In the genomic region with DNA sequence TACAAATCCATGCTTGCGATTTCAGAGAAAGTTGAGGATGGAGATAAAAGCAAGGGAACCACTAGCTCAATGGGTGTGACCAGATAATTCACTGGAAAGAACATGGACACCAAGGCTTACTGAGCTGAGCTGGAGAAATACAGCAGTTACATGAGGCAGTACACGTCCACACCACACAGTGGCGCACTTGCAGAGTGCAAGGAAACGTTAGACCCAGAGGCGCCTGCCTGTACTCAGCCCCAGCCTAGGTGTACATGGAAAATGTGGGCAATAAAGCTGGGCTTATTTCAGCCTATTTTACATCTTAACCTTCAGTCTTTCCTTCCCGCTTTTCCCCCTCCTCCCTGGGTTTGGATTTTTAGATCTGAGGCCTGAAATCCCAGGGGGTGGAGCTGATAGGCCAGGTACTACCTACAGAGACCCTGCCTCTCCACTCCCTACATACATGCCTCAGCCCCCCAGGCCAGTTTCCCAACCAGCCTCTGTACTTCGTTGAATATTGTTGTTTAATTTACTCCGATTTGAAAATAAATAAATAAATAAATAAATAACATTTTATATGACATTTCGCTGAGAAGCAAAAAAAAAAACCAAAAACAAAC, we compare ENCODE assay signal across 8 cellular contexts.
DNase-seq lines count a peak whose midpoint lies in the region; ATAC-seq and TF ChIP-seq lines count a peak whose summit lies in the region.

No MANE protein-coding gene starts in this region.

- no peak overlapping the region for H3K27ac ChIP-seq in dorsolateral prefrontal cortex

- BruUV-seq in Calu3 (replicated peaks; lab: Mats Ljungman, UMichigan), result no TSS peak

- DNase-seq in Calu3 (peak; percentile 95), NCI-H526 (lab: John Stamatoyannopoulos, UW) (peak; percentile 58 to 90), dorsolateral prefrontal cortex (peak; percentile 56 to 87 (median 80)), lung microvascular endothelial cell (ENCODE audit: low read depth in 2 of 2) (peak; percentile 78 to 84)
- DNase-seq in activated CD4-positive, alpha-beta T cell treated with anti-CD3 and anti-CD28 coated beads, Interleukin-2, amount 10 ng/mL, durations not matched to agents 24 days and 14 days, result peak; percentile 90
- peak; percentile 47 to 50 for DNase-seq in stimulated activated CD8-positive, alpha-beta memory T cell treated with anti-CD3 and anti-CD28 coated beads, Interleukin-15, amount 100 ng/mL, for 48 hours (ENCODE audit: low read depth in 2 of 2)

- no peaks in the 10 kb centered on the region for H3K9me3 Mint-ChIP-seq in Calu3 (ENCODE audit: low read depth, unreplicated experiment)
- H3K9me3 Mint-ChIP-seq in activated CD4-positive, alpha-beta T cell treated with anti-CD3 and anti-CD28 coated beads, Interleukin-2, amount 10 ng/mL, durations not matched to agents 24 days and 14 days, result no peaks in the 10 kb centered on the region

- H3K27ac Mint-ChIP-seq in Calu3 (ENCODE audit: unreplicated experiment), result no peak overlapping the region
- no peak overlapping the region for H3K27ac Mint-ChIP-seq in activated CD4-positive, alpha-beta T cell treated with anti-CD3 and anti-CD28 coated beads, Interleukin-2, amount 10 ng/mL, durations not matched to agents 24 days and 14 days

- H3K4me1 Mint-ChIP-seq in Calu3 (ENCODE audit: low read depth, unreplicated experiment), result no peaks in the 10 kb centered on the region
- no peaks in the 10 kb centered on the region for H3K4me1 Mint-ChIP-seq in activated CD4-positive, alpha-beta T cell treated with anti-CD3 and anti-CD28 coated beads, Interleukin-2, amount 10 ng/mL, durations not matched to agents 24 days and 14 days

- no peaks in the 10 kb centered on the region for H3K27me3 ChIP-seq in dorsolateral prefrontal cortex

- no peak overlapping the region for H3K4me3 Mint-ChIP-seq in Calu3 (ENCODE audit: low read depth, unreplicated experiment)
- no peak overlapping the region for H3K4me3 Mint-ChIP-seq in activated CD4-positive, alpha-beta T cell treated with anti-CD3 and anti-CD28 coated beads, Interleukin-2, amount 10 ng/mL, durations not matched to agents 24 days and 14 days

- CTCF ChIA-PET in Calu3 (lab: Charles Lee), result interaction anchor here (0.6 to 3.1 kb wide), 39 partner anchors 9 to 854 kb away, joined by 3 to 64 read pairs (median 4); a partner anchor contains a TSS

- intact Hi-C loops in Calu3 (cut with micrococcal nuclease; ENCODE audit: unreplicated experiment), result loop anchor here (1.0 to 2.0 kb wide), 6 partner anchors 28 to 242 kb away; no protein-coding TSS in a partner anchor
- intact Hi-C loops in activated CD4-positive, alpha-beta T cell treated with anti-CD3 and anti-CD28 coated beads, Interleukin-2, amount 10 ng/mL, durations not matched to agents 24 days and 14 days (cut with micrococcal nuclease), result loop anchor here (1.0 to 2.0 kb wide), 2 partner anchors 158 to 166 kb away; no protein-coding TSS in a partner anchor
- intact Hi-C loops in dorsolateral prefrontal cortex (cut with DNase I), result loop anchor here in 1 of 2 donors (5.0 kb wide), 1 partner anchor 163 kb away; no protein-coding TSS in a partner anchor

- ATAC-seq in GM19468 (IDR thresholded peaks at IDR 0.05; ENCODE audit: extremely low read depth, unreplicated experiment), result peak; percentile 92
- peak; percentile 97 for ATAC-seq in HG03521 (IDR thresholded peaks at IDR 0.05; ENCODE audit: unreplicated experiment)

- no peaks in the 10 kb centered on the region for H3K36me3 Mint-ChIP-seq in Calu3 (ENCODE audit: insufficient read depth, unreplicated experiment)
- H3K36me3 Mint-ChIP-seq in activated CD4-positive, alpha-beta T cell treated with anti-CD3 and anti-CD28 coated beads, Interleukin-2, amount 10 ng/mL, durations not matched to agents 24 days and 14 days (ENCODE audit: low read depth), result no peaks in the 10 kb centered on the region

- H3K27me3 Mint-ChIP-seq in Calu3 (ENCODE audit: unreplicated experiment), result no peaks in the 10 kb centered on the region
- H3K27me3 Mint-ChIP-seq in activated CD4-positive, alpha-beta T cell treated with anti-CD3 and anti-CD28 coated beads, Interleukin-2, amount 10 ng/mL, durations not matched to agents 24 days and 14 days, result peaks cover 12% of the 10 kb centered on the region

- H3K4me3 ChIP-seq in dorsolateral prefrontal cortex, result no peak overlapping the region

- TF ChIP-seq CTCF in Calu3 (IDR thresholded peaks at IDR 0.05; ENCODE audit: unreplicated experiment) (peak; percentile 96), dorsolateral prefrontal cortex (IDR thresholded peaks at IDR 0.05 in 54 of 56, conservative IDR thresholded peaks at IDR 0.05 in 2 of 56; ENCODE audit: low read depth in 1 of 56, partially characterized antibody in 56 of 56) (peak; percentile 56 to 90 (median 80))
